In the genomic region with DNA sequence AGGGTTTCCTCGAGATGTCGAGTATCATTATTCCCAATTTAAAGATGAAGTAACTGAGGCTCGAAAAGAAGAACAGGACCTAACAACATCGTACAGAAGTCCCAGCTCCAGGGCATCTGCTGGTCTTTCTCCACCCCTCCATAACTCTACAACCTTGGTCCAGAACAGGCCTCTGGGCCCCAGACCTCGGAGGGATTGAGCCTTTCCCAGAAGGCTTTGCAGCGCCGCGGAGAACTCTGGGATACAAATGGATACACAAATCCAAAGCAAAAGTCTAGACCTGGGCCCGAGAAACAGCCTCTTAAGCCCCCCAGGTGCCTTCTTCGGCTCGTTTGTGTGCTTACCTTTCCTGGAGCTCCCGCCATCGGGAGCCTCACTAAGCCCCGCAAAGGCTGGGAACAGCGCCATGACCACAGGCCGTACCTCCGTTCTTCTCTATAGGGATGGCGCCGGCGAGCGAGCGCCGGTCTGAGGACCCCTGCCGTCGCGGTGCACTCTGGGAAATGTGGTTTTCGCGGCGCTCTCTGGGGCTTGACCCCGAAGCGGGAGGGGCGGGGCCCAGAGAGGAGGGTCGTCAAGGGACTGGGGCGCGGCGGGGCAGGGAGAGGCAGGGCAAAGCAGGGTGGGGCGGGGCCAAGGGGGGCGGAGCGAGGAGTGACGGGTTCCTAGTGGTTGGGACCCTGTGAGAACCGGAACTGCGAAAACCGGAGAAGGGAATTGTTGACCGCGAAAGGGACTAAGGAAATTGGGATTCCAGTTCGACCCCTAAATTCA, we compare ENCODE assay signal across 8 cellular contexts. TPM values are rescaled to one million over a fixed set of nuclear protein-coding genes. Genes with fewer than 3 reads are reported as not detected.
DNase-seq lines count a peak whose midpoint lies in the region; ATAC-seq, FAIRE-seq and TF ChIP-seq lines count a peak whose summit lies in the region.

NRDE2 (minus strand) TSS at position 445 of the 774 bp plus-strand sequence; CDS start at position 408, 37 bp downstream.

- peaks cover 10% of the 10 kb centered on the region for H3K27me3 Mint-ChIP-seq in CD4-positive, alpha-beta T cell
- H3K27me3 Mint-ChIP-seq in dendritic cell treated with granulocyte-macrophage colony-stimulating factor and Interleukin-4, amounts not matched to agents 40 ng/mL and 50 ng/mL, for 4 days: peaks cover 23% of the 10 kb centered on the region

- POLR2A ChIA-PET in CD4-positive, alpha-beta T cell (lab: Charles Lee): interaction anchor here (0.8 to 3.9 kb wide), 4 partner anchors 14 to 427 kb away, joined by 4 to 40 read pairs (median 10); partner anchors contain the start of gene CALM1
- POLR2A ChIA-PET in HepG2 (lab: Yijun Ruan, JAX): interaction anchor here (1.2 kb wide), 2 partner anchors 51 to 52 kb away, joined by 4 to 5 read pairs; no protein-coding TSS in a partner anchor

- peak within 1 kb of the TSS; percentile 62 to 93 (median 75) for H3K4me3 ChIP-seq in HepG2 (replicated peaks in 1 of 3; ENCODE audit: insufficient read depth in 1 of 3, low read depth in 2 of 3, low read length in 3 of 3)

- TF ChIP-seq EP300 in HepG2 (IDR thresholded peaks at IDR 0.05; ENCODE audit: low read depth in 2 of 2, low read length in 2 of 2) (peak in 1 of 2 experiments; percentile 2; a peak in 1 of 4 replicates), HepG2 (CRISPR knock-in tag; IDR thresholded peaks at IDR 0.05; ENCODE audit: borderline replicate concordance) (no peak)

- H4K20me1 ChIP-seq in HepG2 (ENCODE audit: insufficient read depth, low read length): no peaks in the 10 kb centered on the region

- WGBS in HepG2 (ENCODE audit: low lambda C conversion rate): 1% methylated on average over 32 of the region's 46 CpGs

- TF ChIP-seq RAD21 in HepG2 (CRISPR knock-in tag; IDR thresholded peaks at IDR 0.05): no peak; the same call in 1 of the 2 replicates

- peak within 1 kb of the TSS; percentile 93 for H3K4me3 Mint-ChIP-seq in CD4-positive, alpha-beta T cell
- H3K4me3 Mint-ChIP-seq in dendritic cell treated with granulocyte-macrophage colony-stimulating factor and Interleukin-4, amounts not matched to agents 40 ng/mL and 50 ng/mL, for 4 days: peak within 1 kb of the TSS; percentile 81

- peaks cover 27% of the 10 kb centered on the region for H3K79me2 ChIP-seq in HepG2 (ENCODE audit: insufficient read depth, low read length)

- H3K9me3 Mint-ChIP-seq in CD4-positive, alpha-beta T cell: no peaks in the 10 kb centered on the region
- no peaks in the 10 kb centered on the region for H3K9me3 Mint-ChIP-seq in dendritic cell treated with granulocyte-macrophage colony-stimulating factor and Interleukin-4, amounts not matched to agents 40 ng/mL and 50 ng/mL, for 4 days

- peak within 1 kb of the TSS; percentile 84 for H3K4me2 ChIP-seq in HepG2 (ENCODE audit: low read depth, low read length)

- DNase-seq in CD4-positive, alpha-beta T cell: peak; percentile 81 to 97 (median 91)
- DNase-seq in NCI-H82 (lab: John Stamatoyannopoulos, UW) (peak; percentile 99), HepG2 (ENCODE audit: low spot score) (peak; percentile 94)
- peak; percentile 96 for DNase-seq in activated CD4-positive, alpha-beta T cell treated with anti-CD3 and anti-CD28 coated beads, Interleukin-2, amount 50 U/mL, for 4 hours
- peak; percentile 98 for DNase-seq in stimulated activated CD4-positive, alpha-beta T cell treated with anti-CD3 and anti-CD28 coated beads, Interleukin-2, amount 100 ng/mL, for 48 hours

- no peaks in the 10 kb centered on the region for H3K9me3 ChIP-seq in CD4-positive, alpha-beta T cell (ENCODE audit: control insufficient read depth, low read length)
- no peaks in the 10 kb centered on the region for H3K9me3 ChIP-seq in HepG2 (ENCODE audit: low read length)

- no peak for FAIRE-seq in HepG2 (lab: Jason Lieb, UNC)

- peak; percentile 95 for ATAC-seq in CD4-positive, alpha-beta T cell (ENCODE audit: poor library complexity)
- ATAC-seq in GM19452 (IDR thresholded peaks at IDR 0.05; ENCODE audit: unreplicated experiment) (peak; percentile 94), HG03575 (IDR thresholded peaks at IDR 0.05; ENCODE audit: extremely low read depth, insufficient number of reproducible peaks, low FRiP score, unreplicated experiment) (peak; percentile 73), HepG2 (peak; percentile 96)

- 0 out of 5 replicates have a peak, but pooled peaks cover 0 to 2% of the 10 kb centered on the region in 2 experiments for H3K36me3 ChIP-seq in HepG2 (replicated peaks in 1 of 2; ENCODE audit: control insufficient read depth in 1 of 2, insufficient read depth in 2 of 2, low read length in 2 of 2)

- TF ChIP-seq CTCF in CD4-positive, alpha-beta T cell (IDR thresholded peaks at IDR 0.05): no peak
- TF ChIP-seq CTCF in HepG2 (CRISPR knock-in tag; IDR thresholded peaks at IDR 0.05): peak; percentile 24; the same call in 1 of the 2 replicates

- peaks cover 14% of the 10 kb centered on the region for H3K36me3 Mint-ChIP-seq in CD4-positive, alpha-beta T cell (ENCODE audit: low read depth)
- H3K36me3 Mint-ChIP-seq in dendritic cell treated with granulocyte-macrophage colony-stimulating factor and Interleukin-4, amounts not matched to agents 40 ng/mL and 50 ng/mL, for 4 days (ENCODE audit: low read depth): peaks cover 5% of the 10 kb centered on the region

- peak within 1 kb of the TSS; percentile 93 for H3K27ac Mint-ChIP-seq in CD4-positive, alpha-beta T cell
- H3K27ac Mint-ChIP-seq in dendritic cell treated with granulocyte-macrophage colony-stimulating factor and Interleukin-4, amounts not matched to agents 40 ng/mL and 50 ng/mL, for 4 days: peak within 1 kb of the TSS; percentile 95

- in situ Hi-C loops in HepG2 (cut with HindIII; ENCODE audit: extremely low pct_ligation_motif_present, low pct_unique_long_range_greater_than_20kb): no loop called here

- intact Hi-C loops in CD4-positive, alpha-beta T cell (cut with DNase I, micrococcal nuclease): loop anchor here (2.0 to 10.0 kb wide), 7 partner anchors 49 to 1773 kb away; partner anchors contain the start of genes CALM1 (in 2 of the 2), ATXN3 (in 1 of the 2), PSMC1 (in 1 of the 2) and TDP1 (in 1 of the 2)
- intact Hi-C loops in dendritic cell treated with granulocyte-macrophage colony-stimulating factor and Interleukin-4, amounts not matched to agents 40 ng/mL and 50 ng/mL, for 4 days (cut with micrococcal nuclease): loop anchor here (1.0 to 5.0 kb wide), 3 partner anchors 52 to 374 kb away; partner anchors contain the start of genes CALM1 and TDP1
- intact Hi-C loops in HepG2 (cut with micrococcal nuclease; ENCODE audit: unreplicated experiment): loop anchor here (1.0 kb wide), 1 partner anchor 52 kb away; no protein-coding TSS in a partner anchor

- H3K9ac ChIP-seq in HepG2 (ENCODE audit: insufficient read depth, low read depth, low read length): peak within 1 kb of the TSS; percentile 83

- peak; percentile 76 to 83 for TF ChIP-seq POLR2A in HepG2 (IDR thresholded peaks at IDR 0.05; ENCODE audit: insufficient read depth in 1 of 2, low read depth in 2 of 2, low read length in 2 of 2)

- H2AFZ ChIP-seq in HepG2 (ENCODE audit: low read length): peak within 1 kb of the TSS; percentile 85

- H3K4me1 Mint-ChIP-seq in CD4-positive, alpha-beta T cell (ENCODE audit: low read depth): peaks cover 40% of the 10 kb centered on the region
- peaks cover 13% of the 10 kb centered on the region for H3K4me1 Mint-ChIP-seq in dendritic cell treated with granulocyte-macrophage colony-stimulating factor and Interleukin-4, amounts not matched to agents 40 ng/mL and 50 ng/mL, for 4 days (ENCODE audit: low read depth)

- CTCF ChIA-PET in CD4-positive, alpha-beta T cell (lab: Charles Lee): interaction anchor here (1.7 kb wide), 1 partner anchor 68 kb away, joined by 6 read pairs; no protein-coding TSS in a partner anchor
- CTCF ChIA-PET in HepG2 (lab: Yijun Ruan, JAX; ENCODE audit: low intra/inter-chr PET ratio, low total read pairs): no interaction called here

- no peaks in the 10 kb centered on the region for H3K27me3 ChIP-seq in CD4-positive, alpha-beta T cell (ENCODE audit: control insufficient read depth, insufficient read depth, low read length)
- no peaks in the 10 kb centered on the region for H3K27me3 ChIP-seq in HepG2 (ENCODE audit: control insufficient read depth in 1 of 2, insufficient read depth in 2 of 2, low read length in 2 of 2)

- peak within 1 kb of the TSS; percentile 60 for H3K27ac ChIP-seq in CD4-positive, alpha-beta T cell (ENCODE audit: low read depth, low read length)
- H3K27ac ChIP-seq in HepG2 (ENCODE audit: extremely low read length, insufficient read depth, low read length): peak within 1 kb of the TSS; percentile 73

- peaks cover 20% of the 10 kb centered on the region for H3K4me1 ChIP-seq in HepG2 (ENCODE audit: insufficient read depth, low read length)

- TSS peak; percentile 77 for BruUV-seq in HepG2 (replicated peaks; lab: Mats Ljungman, UMichigan)

TF ChIP-seq in HepG2, 621 proteins besides CTCF, POLR2A, EP300 and RAD21 (continues in another document):
- TF ChIP-seq BHLHE40 (IDR thresholded peaks at IDR 0.05; ENCODE audit: low read length) (no peak), CHD4 (IDR thresholded peaks at IDR 0.05; ENCODE audit: borderline replicate concordance, low read length) (0 out of 2 replicates have a peak, but pooled peaks have one; percentile 61), SRSF1 (optimal IDR thresholded peaks at IDR 0.05; ENCODE audit: low read depth, low read length) (no peak)

RNA-seq across cellular contexts. Expression of gene NRDE2, which starts in this region (rescaled TPM):
- total RNA-seq in CD4-positive, alpha-beta T cell: 10 to 100 TPM; 17.5 to 17.9 TPM
- 12.5 and 16.9 TPM in 2 replicates for total RNA-seq in HepG2 (2016; rRNA removed; fragmentation: Illumina TruSeq; extraction: Trizol)
- total RNA-seq in HepG2 (2016; cell fraction: cytosol; rRNA removed; fragmentation: Illumina TruSeq; extraction: Trizol; ENCODE audit: low read depth): 2.5 and 3.0 TPM in 2 replicates
- 14.5 and 15.2 TPM in 2 replicates for total RNA-seq in HepG2 (2016; cell fraction: insoluble cytoplasmic fraction; rRNA removed; fragmentation: Illumina TruSeq; extraction: Trizol)
- 3.4 and 3.9 TPM in 2 replicates for total RNA-seq in HepG2 (2016; cell fraction: membrane; rRNA removed; fragmentation: Illumina TruSeq; extraction: Trizol)
- 19.1 and 19.5 TPM in 2 replicates for total RNA-seq in HepG2 (2016; cell fraction: nucleus; rRNA removed; fragmentation: Illumina TruSeq; extraction: Trizol)
- polyA plus RNA-seq in HepG2 (2011; rRNA removed): 5.6 TPM in 2 replicates
- polyA plus RNA-seq in HepG2 (2011; cell fraction: cytosol; rRNA removed): 4.7 and 5.4 TPM in 2 replicates
- 12.3 and 13.4 TPM in 2 replicates for polyA plus RNA-seq in HepG2 (2011; cell fraction: nucleus; rRNA removed)
- polyA plus RNA-seq in HepG2 (2012): 5.2 and 6.2 TPM in 2 replicates
- 0.38 and 0.41 TPM in 2 replicates for polyA plus RNA-seq in HepG2 (2016; cell fraction: cytosol; fragmentation: Illumina TruSeq; extraction: Trizol; ENCODE audit: low read depth)
- polyA plus RNA-seq in HepG2 (2016; cell fraction: insoluble cytoplasmic fraction; fragmentation: Illumina TruSeq; extraction: Trizol; ENCODE audit: low read depth): 9.6 and 10.3 TPM in 2 replicates
- polyA plus RNA-seq in HepG2 (2016; cell fraction: membrane; fragmentation: Illumina TruSeq; extraction: Trizol; ENCODE audit: low read depth): 0.86 and 0.92 TPM in 2 replicates
- 14.5 and 18.6 TPM in 2 replicates for polyA plus RNA-seq in HepG2 (2016; cell fraction: nucleus; fragmentation: Illumina TruSeq; extraction: Trizol; ENCODE audit: insufficient read depth, low read depth)
- polyA minus RNA-seq in HepG2 (2011; rRNA and poly(A)+ RNA removed; ENCODE audit: low replicate concordance): 9.4 and 26.4 TPM in 2 replicates
- polyA minus RNA-seq in HepG2 (2011; cell fraction: cytosol; rRNA and poly(A)+ RNA removed): 3.1 and 3.3 TPM in 2 replicates
- 24.8 and 25.6 TPM in 2 replicates for polyA minus RNA-seq in HepG2 (2011; cell fraction: nucleus; rRNA and poly(A)+ RNA removed)

Comparison
In these comparisons a context has a peak if more than half of its experiments do, and no peak if none do; other contexts are left out.
1. Peak in every context shown above with its lines: DNase-seq, ATAC-seq, H3K4me3 ChIP-seq and H3K27ac ChIP-seq.